10 cellular contexts compared by ENCODE assay signal in genomic region chr19:2087621-2088100, GRCh38. TPM values are rescaled to one million over a fixed set of nuclear protein-coding genes. Genes with fewer than 3 reads are reported as not detected.
A peak's percentile ranks its signal among the peaks of the same experiment; 100 is the strongest.
DNase-seq lines count a peak whose midpoint lies in the region; TF ChIP-seq lines count a peak whose summit lies in the region.
"Had no signal": no experiment of that assay in that cellular context is flagged by ENCODE, and none has a peak within 500 bp of the region (broad histone marks: within the 10 kb centered on the region; RNA-seq: fewer than 3 reads in every experiment).

No MANE protein-coding gene starts in this region.

- DNase-seq in activated CD4-positive, alpha-beta T cell treated with anti-CD3 and anti-CD28 coated beads for 48 hours, result peak; percentile 34
- no peak for DNase-seq in activated CD4-positive, alpha-beta T cell treated with anti-CD3 and anti-CD28 coated beads for 1 hour
- DNase-seq in NAMALWA (ENCODE audit: low spot score) (peak; percentile 96), WERI-Rb-1 (no peak), ascending aorta (ENCODE audit: low spot score in 2 of 2) (no peak)
- no peak for DNase-seq in stimulated activated CD4-positive, alpha-beta T cell treated with anti-CD3 and anti-CD28 coated beads, Interleukin-4, amount 100 ng/mL, for 24 hours
- DNase-seq: H7, NCI-H526 treated with DMSO at 0.1 percent for 48 hours had no signal

- H3K36me3 ChIP-seq in WERI-Rb-1 (peaks cover 6% of the 10 kb centered on the region), ascending aorta (peaks cover 15 to 17% of the 10 kb centered on the region in 2 donors)

- H3K27ac ChIP-seq in WERI-Rb-1 (no peak overlapping the region), ascending aorta (no peak overlapping the region)

- peaks cover 7 to 22% of the 10 kb centered on the region in 2 donors for H3K4me1 ChIP-seq in ascending aorta

- H3K4me3 Mint-ChIP-seq in dendritic cell treated with granulocyte-macrophage colony-stimulating factor and Interleukin-4, amounts not matched to agents 40 ng/mL and 50 ng/mL, for 4 days, result peak overlapping the region; percentile 7
- H3K4me3 Mint-ChIP-seq in stimulated activated naive CD8-positive, alpha-beta T cell treated with anti-CD3 and anti-CD28 coated beads, Interleukin-15, Interleukin-2, amounts not matched to agents 100 ng/mL and 50 ng/mL, for 24 hours, result peak overlapping the region; percentile 72

- H3K4me1 Mint-ChIP-seq in dendritic cell treated with granulocyte-macrophage colony-stimulating factor and Interleukin-4, amounts not matched to agents 40 ng/mL and 50 ng/mL, for 4 days (ENCODE audit: low read depth), result peaks cover 88% of the 10 kb centered on the region
- peaks cover 74% of the 10 kb centered on the region for H3K4me1 Mint-ChIP-seq in stimulated activated naive CD8-positive, alpha-beta T cell treated with anti-CD3 and anti-CD28 coated beads, Interleukin-15, Interleukin-2, amounts not matched to agents 100 ng/mL and 50 ng/mL, for 24 hours (ENCODE audit: low read depth)

- intact Hi-C loops in dendritic cell treated with granulocyte-macrophage colony-stimulating factor and Interleukin-4, amounts not matched to agents 40 ng/mL and 50 ng/mL, for 4 days (cut with micrococcal nuclease), result no loop called here
- intact Hi-C loops in ascending aorta (cut with DNase I), result no loop called here

- TF ChIP-seq CTCF in WERI-Rb-1 (IDR thresholded peaks at IDR 0.05; ENCODE audit: low read depth, low read length), result no peak
- TF ChIP-seq CTCF in ascending aorta (IDR thresholded peaks at IDR 0.05), result no peak

- H3K27me3 Mint-ChIP-seq in dendritic cell treated with granulocyte-macrophage colony-stimulating factor and Interleukin-4, amounts not matched to agents 40 ng/mL and 50 ng/mL, for 4 days, result no peaks in the 10 kb centered on the region
- peaks cover 3% of the 10 kb centered on the region for H3K27me3 Mint-ChIP-seq in stimulated activated naive CD8-positive, alpha-beta T cell treated with anti-CD3 and anti-CD28 coated beads, Interleukin-15, Interleukin-2, amounts not matched to agents 100 ng/mL and 50 ng/mL, for 24 hours

- H3K4me3 ChIP-seq in WERI-Rb-1 (ENCODE audit: low read depth, low read length), result no peak overlapping the region
- H3K4me3 ChIP-seq in ascending aorta, result no peak overlapping the region

- H3K36me3 Mint-ChIP-seq in dendritic cell treated with granulocyte-macrophage colony-stimulating factor and Interleukin-4, amounts not matched to agents 40 ng/mL and 50 ng/mL, for 4 days (ENCODE audit: low read depth), result peaks cover 66% of the 10 kb centered on the region
- H3K36me3 Mint-ChIP-seq in stimulated activated naive CD8-positive, alpha-beta T cell treated with anti-CD3 and anti-CD28 coated beads, Interleukin-15, Interleukin-2, amounts not matched to agents 100 ng/mL and 50 ng/mL, for 24 hours (ENCODE audit: low read depth), result peaks cover 46% of the 10 kb centered on the region

- peak overlapping the region; percentile 100 for H3K27ac Mint-ChIP-seq in dendritic cell treated with granulocyte-macrophage colony-stimulating factor and Interleukin-4, amounts not matched to agents 40 ng/mL and 50 ng/mL, for 4 days
- peak overlapping the region; percentile 90 for H3K27ac Mint-ChIP-seq in stimulated activated naive CD8-positive, alpha-beta T cell treated with anti-CD3 and anti-CD28 coated beads, Interleukin-15, Interleukin-2, amounts not matched to agents 100 ng/mL and 50 ng/mL, for 24 hours

- H3K9me3 ChIP-seq in WERI-Rb-1 (ENCODE audit: severe bottlenecking) (no peaks in the 10 kb centered on the region), ascending aorta (no peaks in the 10 kb centered on the region)

- no peaks in the 10 kb centered on the region for H3K9me3 Mint-ChIP-seq in dendritic cell treated with granulocyte-macrophage colony-stimulating factor and Interleukin-4, amounts not matched to agents 40 ng/mL and 50 ng/mL, for 4 days
- H3K9me3 Mint-ChIP-seq in stimulated activated naive CD8-positive, alpha-beta T cell treated with anti-CD3 and anti-CD28 coated beads, Interleukin-15, Interleukin-2, amounts not matched to agents 100 ng/mL and 50 ng/mL, for 24 hours, result no peaks in the 10 kb centered on the region

- H3K27me3 ChIP-seq in WERI-Rb-1 (ENCODE audit: insufficient read depth, low read depth, severe bottlenecking) (no peaks in the 10 kb centered on the region), ascending aorta (no peaks in the 10 kb centered on the region)

RNA-seq across cellular contexts. Expression of gene MOB3A, which starts 8.5 kb away (rescaled TPM):
- 44.4 TPM for total RNA-seq in ascending aorta

RNA-seq across cellular contexts. Expression of gene IZUMO4, which starts 9.1 kb away (rescaled TPM):
- total RNA-seq in ascending aorta, result not detected

RNA-seq across cellular contexts. Expression of gene MKNK2, which starts 36.6 kb away (rescaled TPM):
- total RNA-seq in ascending aorta, result 228 TPM

Comparison
In these comparisons a context has a peak if more than half of its experiments do, and no peak if none do; other contexts are left out.
1. DNase-seq: peak in activated CD4-positive, alpha-beta T cell treated with anti-CD3 and anti-CD28 coated beads for 48 hours (single experiment) and NAMALWA (single experiment); none in activated CD4-positive, alpha-beta T cell treated with anti-CD3 and anti-CD28 coated beads for 1 hour (single experiment), WERI-Rb-1 (single experiment), stimulated activated CD4-positive, alpha-beta T cell treated with anti-CD3 and anti-CD28 coated beads, Interleukin-4, amount 100 ng/mL, for 24 hours (single experiment) and ascending aorta (0 of 2).